In the genomic region with DNA sequence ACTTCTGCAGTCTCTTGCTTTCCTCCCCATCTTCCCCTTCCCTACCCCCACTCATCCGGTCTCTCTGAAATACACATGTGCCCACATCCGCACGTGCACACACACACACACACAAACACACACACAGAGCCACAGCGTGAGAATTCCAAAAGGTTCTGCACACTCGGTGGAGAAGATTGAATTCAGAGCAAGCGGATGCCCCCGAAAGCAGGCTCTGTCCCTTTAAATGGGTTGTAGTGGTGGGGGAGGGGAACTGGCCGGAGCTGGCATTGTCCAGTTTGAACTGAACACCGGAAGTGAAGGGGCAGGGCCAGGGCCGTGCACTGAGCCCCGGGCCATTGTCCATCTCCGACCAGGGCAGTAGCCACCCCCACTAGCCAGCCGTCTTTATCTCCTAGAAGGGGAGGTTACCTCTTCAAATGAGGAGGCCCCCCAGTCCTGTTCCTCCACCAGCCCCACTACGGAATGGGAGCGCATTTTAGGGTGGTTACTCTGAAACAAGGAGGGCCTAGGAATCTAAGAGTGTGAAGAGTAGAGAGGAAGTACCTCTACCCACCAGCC, we compare ENCODE assay signal across 14 cellular contexts. TPM values are rescaled to one million over a fixed set of nuclear protein-coding genes. Genes with fewer than 3 reads are reported as not detected.
A peak's percentile ranks its signal among the peaks of the same experiment; 100 is the strongest.
DNase-seq lines count a peak whose midpoint lies in the region; ATAC-seq and TF ChIP-seq lines count a peak whose summit lies in the region.
"Had no signal": no experiment of that assay in that cellular context is flagged by ENCODE, and none has a peak within 500 bp of the region (broad histone marks: within the 10 kb centered on the region; RNA-seq: fewer than 3 reads in every experiment).

No MANE protein-coding gene starts in this region.

- H3K4me3 Mint-ChIP-seq in stimulated activated naive CD8-positive, alpha-beta T cell treated with anti-CD3 and anti-CD28 coated beads, Interleukin-15, amount 100 ng/mL, for 72 hours, result peak overlapping the region; percentile 9 to 35

- intact Hi-C loops in spleen (cut with DNase I; ENCODE audit: low total_unique reads), result no loop called here

- no peak for TF ChIP-seq POLR2A in spleen (IDR thresholded peaks at IDR 0.05)

- ATAC-seq in stimulated activated naive CD8-positive, alpha-beta T cell treated with anti-CD3 and anti-CD28 coated beads, Interleukin-15, amount 100 ng/mL, for 72 hours, result no peak
- ATAC-seq in stimulated activated naive CD8-positive, alpha-beta T cell treated with anti-CD3 and anti-CD28 coated beads, Interleukin-15, Interleukin-2, amounts not matched to agents 100 U/mL and 50 U/mL, for 24 hours, result no peak
- ATAC-seq in GM21423 (IDR thresholded peaks at IDR 0.05; ENCODE audit: unreplicated experiment) (no peak), HG03280 (IDR thresholded peaks at IDR 0.05; ENCODE audit: unreplicated experiment) (no peak)

- H3K27me3 ChIP-seq in spleen (replicated peaks in 1 of 7), result peaks cover 8 to 97% (median 55%) of the 10 kb centered on the region in 7 donors

- H3K4me1 ChIP-seq in spleen, result peaks cover 8 to 27% (median 13%) of the 10 kb centered on the region in 6 donors

- in situ Hi-C loops in SK-MEL-5 (cut with HindIII; ENCODE audit: low pct_unique_long_range_greater_than_20kb, low sequenced_read_pairs), result no loop called here

- no peak for TF ChIP-seq CTCF in spleen (IDR thresholded peaks at IDR 0.05 in 8 of 11, conservative IDR thresholded peaks at IDR 0.05 in 3 of 11)

- H3K36me3 ChIP-seq in spleen, result no peaks in the 10 kb centered on the region

- no peak for DNase-seq in stimulated activated naive CD8-positive, alpha-beta T cell treated with anti-CD3 and anti-CD28 coated beads, Interleukin-15, amount 100 ng/mL, for 72 hours
- DNase-seq in stimulated activated naive CD8-positive, alpha-beta T cell treated with anti-CD3 and anti-CD28 coated beads, Interleukin-15, Interleukin-2, amounts not matched to agents 100 U/mL and 50 U/mL, for 24 hours, result no peak
- DNase-seq in SK-MEL-5 (ENCODE audit: low read depth, low spot score) (peak; percentile 11), RPMI8226 (no peak), spleen (no peak)
- DNase-seq: NCI-H1417 treated with DMSO at 0.1 percent for 48 hours had no signal

- H3K4me3 ChIP-seq in iPS-11a (ENCODE audit: low read depth, low read length), result peak overlapping the region; percentile 30
- H3K4me3 ChIP-seq in spleen, result peak overlapping the region in 1 of 8 donors; percentile 5

- peaks cover 34% of the 10 kb centered on the region for H3K4me1 Mint-ChIP-seq in stimulated activated naive CD8-positive, alpha-beta T cell treated with anti-CD3 and anti-CD28 coated beads, Interleukin-15, amount 100 ng/mL, for 72 hours

- no peak overlapping the region for H3K27ac ChIP-seq in spleen
- H3K27ac ChIP-seq: HL-60 had no signal

- no peaks in the 10 kb centered on the region for H3K9me3 ChIP-seq in spleen

- no peak overlapping the region for H3K27ac Mint-ChIP-seq in stimulated activated naive CD8-positive, alpha-beta T cell treated with anti-CD3 and anti-CD28 coated beads, Interleukin-15, amount 100 ng/mL, for 72 hours

- no peaks in the 10 kb centered on the region for H3K9me3 Mint-ChIP-seq in stimulated activated naive CD8-positive, alpha-beta T cell treated with anti-CD3 and anti-CD28 coated beads, Interleukin-15, amount 100 ng/mL, for 72 hours

- H3K27me3 Mint-ChIP-seq in stimulated activated naive CD8-positive, alpha-beta T cell treated with anti-CD3 and anti-CD28 coated beads, Interleukin-15, amount 100 ng/mL, for 72 hours, result peaks cover 79% of the 10 kb centered on the region

- 2 to 7% (median 4%) methylated on average over 14 to 15 of the region's 15 CpGs for WGBS in spleen, 5 donors

RNA-seq across cellular contexts. Expression of gene LIN28A, which starts 1.3 kb away (rescaled TPM):
- total RNA-seq in SK-MEL-5 (2014; rRNA removed; shearing (Covaris generic)), result not detected in 2 replicates
- polyA plus RNA-seq in SK-MEL-5 (2015; cell fraction: cytosol; rRNA removed), result not detected in 2 replicates
- polyA plus RNA-seq in SK-MEL-5 (2015; cell fraction: nucleus; rRNA removed), result not detected in 2 replicates
- total RNA-seq in spleen, result not detected
- polyA plus RNA-seq in spleen, result not detected
- total RNA-seq: cardiac septum; osteocyte; T-helper 2 cell treated with Interferon-gamma antibody and Interleukin-4, amounts not matched to agents 100 ng/mL and 5 ng/mL, for 36 hours had no signal
- polyA plus RNA-seq: BJ had no signal

RNA-seq across cellular contexts. Expression of gene DHDDS, which starts 22.9 kb away (rescaled TPM):
- total RNA-seq in SK-MEL-5 (2014; rRNA removed; shearing (Covaris generic)), result 32.7 and 35.4 TPM in 2 replicates
- polyA plus RNA-seq in SK-MEL-5 (2015; cell fraction: cytosol; rRNA removed), result 34.4 and 37.5 TPM in 2 replicates
- polyA plus RNA-seq in SK-MEL-5 (2015; cell fraction: nucleus; rRNA removed), result 137 and 149 TPM in 2 replicates
- total RNA-seq in spleen, result 10 to 100 TPM; 30.1 to 48.8 (median 35.7) TPM
- 10 to 100 TPM; 11.1 to 17.1 (median 16.5) TPM for polyA plus RNA-seq in spleen

RNA-seq across cellular contexts. Expression of gene ZNF683, which starts 36.7 kb away (rescaled TPM):
- not detected in 2 replicates for total RNA-seq in SK-MEL-5 (2014; rRNA removed; shearing (Covaris generic))
- polyA plus RNA-seq in SK-MEL-5 (2015; cell fraction: cytosol; rRNA removed), result not detected in 2 replicates
- polyA plus RNA-seq in SK-MEL-5 (2015; cell fraction: nucleus; rRNA removed), result not detected in 2 replicates
- under 1 TPM in 5 of 7 donors, not detected in 2; 0.17 to 0.74 (median 0.49) TPM for total RNA-seq in spleen
- 1 to 10 TPM in 1 of 3 donors, under 1 TPM in 2; 0.38 to 1.5 (median 0.83) TPM for polyA plus RNA-seq in spleen
- total RNA-seq: cardiac septum, osteocyte had no signal
- polyA plus RNA-seq: BJ had no signal

RNA-seq across cellular contexts. Expression of gene CRYBG2, which starts 55.3 kb away (rescaled TPM):
- total RNA-seq in SK-MEL-5 (2014; rRNA removed; shearing (Covaris generic)), result not detected in 2 replicates
- 0.13 and 1.8 TPM in 2 replicates for polyA plus RNA-seq in SK-MEL-5 (2015; cell fraction: cytosol; rRNA removed)
- polyA plus RNA-seq in SK-MEL-5 (2015; cell fraction: nucleus; rRNA removed), result 3.7 TPM in 1 of 2 replicates, not detected in the other
- total RNA-seq in spleen, result 1 to 10 TPM in 1 of 7 donors, under 1 TPM in 1, not detected in 5; 0.87 to 1.1 TPM
- polyA plus RNA-seq in spleen, result 1 to 10 TPM; 1.2 to 3.4 (median 1.5) TPM
- total RNA-seq: cardiac septum, osteocyte had no signal
